Comparison of ENCODE assay signal across 8 cellular contexts in genomic region chr5:22212383-22212991, GRCh38.
A peak's percentile ranks its signal among the peaks of the same experiment; 100 is the strongest.
DNase-seq lines count a peak whose midpoint lies in the region; ATAC-seq, FAIRE-seq and TF ChIP-seq lines count a peak whose summit lies in the region.
"Not testable (repeated sequence)": the region's sequence is repeated elsewhere in the genome, so short reads cannot be mapped to it uniquely, and the experiment has no call there.

No MANE protein-coding gene starts in this region.

- H3K79me2 ChIP-seq in H1 (ENCODE audit: control insufficient read depth in 1 of 2, insufficient read depth in 2 of 2, low read length in 2 of 2), result not testable (repeated sequence)

- not testable (repeated sequence) for H3K27ac Mint-ChIP-seq in progenitor cell of endocrine pancreas, type B pancreatic cell

- not testable (repeated sequence) for H2BK15ac ChIP-seq in H1 (ENCODE audit: low read length); mesenchymal stem cell (ENCODE audit: low read depth, poor library complexity, severe bottlenecking)

- not testable (repeated sequence) for TF ChIP-seq POLR2A in H1 (IDR thresholded peaks at IDR 0.05; ENCODE audit: control extremely low read depth in 1 of 2, low read depth in 2 of 2, low read length in 2 of 2)

- peak; percentile 86 for FAIRE-seq in H1 (lab: Jason Lieb, UNC)

- H3K4ac ChIP-seq in H1 (replicated peaks; ENCODE audit: insufficient read length, low read depth, low read length); mesenchymal stem cell (ENCODE audit: low read depth in 1 of 2, low read length in 2 of 2): not testable (repeated sequence)

- H3K4me3 ChIP-seq in BE2C (ENCODE audit: low read depth, low read length) (peak overlapping the region; percentile 6; the same call in 1 of the 2 replicates), kidney epithelial cell (ENCODE audit: low read depth, low read length) (peak overlapping the region; percentile 10), mesenchymal stem cell (ENCODE audit: insufficient read depth in 1 of 2, low read depth in 1 of 2, low read length in 2 of 2) (peak overlapping the region in 1 of 2 experiments; percentile 63)
- H3K4me3 ChIP-seq in MG63; H1 (ENCODE audit: extremely low read depth in 1 of 4, insufficient read depth in 2 of 4, low read depth in 3 of 4, low read length in 4 of 4): not testable (repeated sequence)

- H3K4me1 ChIP-seq in BE2C; H1 (replicated peaks in 1 of 4; ENCODE audit: control insufficient read depth in 3 of 4, insufficient read depth in 4 of 4, low read length in 3 of 4); mesenchymal stem cell (ENCODE audit: control insufficient read depth, insufficient read depth, low read depth, low read length): not testable (repeated sequence)

- 73% methylated on average over 8 of the region's 20 CpGs; no CpG with 5 or more reads in 1 of the 2 experiments for WGBS in H1 (ENCODE audit: extremely low coverage in 1 of 2, insufficient coverage in 1 of 2, insufficient read length in 1 of 2, insufficient replicate concordance in 2 of 2, low coverage in 1 of 2, low lambda C conversion rate in 2 of 2, missing lambda C conversion rate in 1 of 2), 2 experiments
- whole genome bisulfite sequencing in mesenchymal stem cell, result 46% methylated on average over 6 of the region's 20 CpGs

- not testable (repeated sequence) for H2BK12ac ChIP-seq in H1 (ENCODE audit: low read depth, low read length); mesenchymal stem cell (ENCODE audit: low read length in 2 of 2)

- not testable (repeated sequence) for H3K14ac ChIP-seq in H1 (ENCODE audit: insufficient read length); mesenchymal stem cell (ENCODE audit: low read length in 2 of 2)

- not testable (repeated sequence) for H3K23ac ChIP-seq in H1 (ENCODE audit: insufficient read length); mesenchymal stem cell (ENCODE audit: low read length in 2 of 2)

- not testable (repeated sequence) for H3K79me1 ChIP-seq in H1 (ENCODE audit: low read depth, low read length); mesenchymal stem cell (replicated peaks; ENCODE audit: low read length, poor library complexity, severe bottlenecking)

- H2BK20ac ChIP-seq in H1 (ENCODE audit: low read length), result not testable (repeated sequence)

- not testable (repeated sequence) for H3K18ac ChIP-seq in H1 (ENCODE audit: extremely low read depth, low read length); mesenchymal stem cell (ENCODE audit: low read depth in 1 of 2, low read length in 2 of 2)

- H4K20me1 ChIP-seq in H1 (replicated peaks in 1 of 2; ENCODE audit: control insufficient read depth in 1 of 2, insufficient read depth in 2 of 2, low read length in 2 of 2), result not testable (repeated sequence)

- H4K8ac ChIP-seq in H1 (ENCODE audit: extremely low read depth, insufficient read depth, low read length); mesenchymal stem cell (ENCODE audit: low read length): not testable (repeated sequence)

- H3K56ac ChIP-seq in H1 (replicated peaks; ENCODE audit: insufficient read length, low read depth, low read length), result not testable (repeated sequence)

- H2AK5ac ChIP-seq in H1 (ENCODE audit: low read depth, low read length); mesenchymal stem cell (ENCODE audit: low read length, severe bottlenecking): not testable (repeated sequence)

- not testable (repeated sequence) for DNase-seq in BE2C; H1 (ENCODE audit: low read depth in 1 of 2, low spot score in 2 of 2); mesenchymal stem cell; type B pancreatic cell (ENCODE audit: extremely low spot score, unreplicated experiment)
- DNase-seq in MG63 (peak; percentile 30), kidney epithelial cell (ENCODE audit: low read depth) (peak; percentile 18), progenitor cell of endocrine pancreas (ENCODE audit: low spot score, unreplicated experiment) (peak; percentile 24)

- not testable (repeated sequence) for TF ChIP-seq EP300 in H1 (IDR thresholded peaks at IDR 0.05; ENCODE audit: borderline replicate concordance in 1 of 2, low read depth in 2 of 2, low read length in 2 of 2)

- H4K5ac ChIP-seq in H1 (ENCODE audit: insufficient read length, low read depth, low read length), result not testable (repeated sequence)

- H3K4me2 ChIP-seq in H1 (ENCODE audit: insufficient read depth in 1 of 2, low read depth in 2 of 2, low read length in 2 of 2), result not testable (repeated sequence)
- peak overlapping the region; percentile 53 for H3K4me2 ChIP-seq in mesenchymal stem cell (ENCODE audit: low read length, poor library complexity, severe bottlenecking)

- H2AFZ ChIP-seq in H1 (ENCODE audit: low read length); mesenchymal stem cell (ENCODE audit: low read depth, low read length): not testable (repeated sequence)

- H3K27ac ChIP-seq in H1 (ENCODE audit: low read depth, low read length); mesenchymal stem cell (ENCODE audit: low read length, poor library complexity, severe bottlenecking): not testable (repeated sequence)

- H3K27me3 ChIP-seq in BE2C; MG63; H1 (replicated peaks in 1 of 4; ENCODE audit: control insufficient read depth in 3 of 4, extremely low read depth in 1 of 4, insufficient read depth in 3 of 4, low read length in 3 of 4); kidney epithelial cell (ENCODE audit: control insufficient read depth, insufficient read depth, low read length); mesenchymal stem cell (ENCODE audit: control insufficient read depth in 1 of 2, insufficient read depth in 1 of 2, low read length in 2 of 2): not testable (repeated sequence)

- TF ChIP-seq CTCF in BE2C (IDR thresholded peaks at IDR 0.05; ENCODE audit: low read depth, low read length); H1 (IDR thresholded peaks at IDR 0.05; ENCODE audit: control extremely low read depth in 1 of 3, insufficient read depth in 1 of 3, low read depth in 1 of 3, low read length in 3 of 3); kidney epithelial cell (IDR thresholded peaks at IDR 0.05; ENCODE audit: insufficient read depth, low read length, poor library complexity, severe bottlenecking); progenitor cell of endocrine pancreas (IDR thresholded peaks at IDR 0.05; ENCODE audit: unreplicated experiment); type B pancreatic cell (conservative IDR thresholded peaks at IDR 0.05): not testable (repeated sequence)

- H2BK120ac ChIP-seq in H1 (replicated peaks; ENCODE audit: low read depth, low read length); mesenchymal stem cell (ENCODE audit: low read depth, low read length): not testable (repeated sequence)

- peak; percentile 25; the same call in 1 of the 3 replicates for ATAC-seq in SK-N-SH treated with all-trans-retinoic acid at 6 μM for 48 hours

- H3K36me3 Mint-ChIP-seq in progenitor cell of endocrine pancreas (ENCODE audit: insufficient read depth); type B pancreatic cell: not testable (repeated sequence)

- not testable (repeated sequence) for H4K91ac ChIP-seq in H1 (replicated peaks; ENCODE audit: insufficient read length, low read length); mesenchymal stem cell (ENCODE audit: low read length)

- not testable (repeated sequence) for H3K9me3 ChIP-seq in BE2C; MG63; H1 (ENCODE audit: insufficient read depth in 2 of 2, low read depth in 1 of 2, low read length in 1 of 2); mesenchymal stem cell (ENCODE audit: control insufficient read depth, low read length)

- H3K4me3 Mint-ChIP-seq in progenitor cell of endocrine pancreas (ENCODE audit: low read depth) (peak overlapping the region; percentile 61), type B pancreatic cell (peak overlapping the region; percentile 74)

- H3K27me3 Mint-ChIP-seq in progenitor cell of endocrine pancreas, result peaks cover 14% of the 10 kb centered on the region
- H3K27me3 Mint-ChIP-seq in type B pancreatic cell, result peaks cover 15% of the 10 kb centered on the region

- not testable (repeated sequence) for TF ChIP-seq RAD21 in H1 (IDR thresholded peaks at IDR 0.05 in 1 of 2, conservative IDR thresholded peaks at IDR 0.05 in 1 of 2; ENCODE audit: low read depth in 2 of 2, low read length in 2 of 2)

- not testable (repeated sequence) for H3K23me2 ChIP-seq in H1 (ENCODE audit: low read depth, low read length)

- H2BK5ac ChIP-seq in H1 (ENCODE audit: low read depth, low read length); mesenchymal stem cell (ENCODE audit: low read depth, low read length, poor library complexity, severe bottlenecking): not testable (repeated sequence)

- H3K4me1 Mint-ChIP-seq in progenitor cell of endocrine pancreas (ENCODE audit: low read depth), result not testable (repeated sequence)
- peaks cover 10% of the 10 kb centered on the region for H3K4me1 Mint-ChIP-seq in type B pancreatic cell (ENCODE audit: unreplicated experiment)

- H3K36me3 ChIP-seq in BE2C; MG63; H1 (ENCODE audit: control insufficient read depth in 2 of 4, insufficient read depth in 4 of 4, low read length in 3 of 4); kidney epithelial cell (ENCODE audit: control insufficient read depth, insufficient read depth, low read length); mesenchymal stem cell (ENCODE audit: control insufficient read depth in 1 of 2, insufficient read depth in 2 of 2, low read depth in 1 of 2, low read length in 2 of 2): not testable (repeated sequence)

- POLR2A ChIA-PET in H1 (lab: Charles Lee; ENCODE audit: partially characterized antibody), result not testable (repeated sequence)

- H3K9me3 Mint-ChIP-seq in progenitor cell of endocrine pancreas (ENCODE audit: low read depth); type B pancreatic cell: not testable (repeated sequence)

- not testable (repeated sequence) for H3K9ac ChIP-seq in H1 (replicated peaks in 1 of 4; ENCODE audit: extremely low read depth in 1 of 4, low read depth in 3 of 4, low read length in 3 of 4); mesenchymal stem cell (ENCODE audit: low read length)

- CTCF ChIA-PET in H1 (lab: Charles Lee; ENCODE audit: partially characterized antibody), result interaction anchor here (0.6 kb wide), 1 partner anchor 401 kb away, joined by 3 read pairs; no protein-coding TSS in a partner anchor
